20 cellular contexts compared by ENCODE assay signal in genomic region chr5:127799293-127799905, GRCh38.
A peak's percentile ranks its signal among the peaks of the same experiment; 100 is the strongest.
DNase-seq lines count a peak whose midpoint lies in the region; ATAC-seq and TF ChIP-seq lines count a peak whose summit lies in the region.
"Had no signal": no experiment of that assay in that cellular context is flagged by ENCODE, and none has a peak within 500 bp of the region (broad histone marks: within the 10 kb centered on the region; RNA-seq: fewer than 3 reads in every experiment).

No MANE protein-coding gene starts in this region.

- TF ChIP-seq CTCF in A673 (conservative IDR thresholded peaks at IDR 0.05; ENCODE audit: low read depth, low read length) = no peak

- no peaks in the 10 kb centered on the region for H3K9me3 ChIP-seq in A673 (ENCODE audit: low read depth, low read length, poor library complexity, severe bottlenecking)
- H3K9me3 ChIP-seq: BLaER1 had no signal

- H3K27me3 ChIP-seq in A673 (replicated peaks; ENCODE audit: insufficient read depth, low read depth, low read length, poor library complexity) = peaks cover 31% of the 10 kb centered on the region
- H3K27me3 ChIP-seq: BLaER1 had no signal

- POLR2A ChIA-PET in A673 (lab: Charles Lee; ENCODE audit: low non-redundant PET) = no interaction called here

- no peak for ATAC-seq in GM21423 (IDR thresholded peaks at IDR 0.05; ENCODE audit: unreplicated experiment)
- no peak for ATAC-seq in GM18868 (IDR thresholded peaks at IDR 0.05; ENCODE audit: unreplicated experiment)
- ATAC-seq: CD8-positive, alpha-beta T cell; HepG2 had no signal

- H3K4me1 ChIP-seq in A673 (ENCODE audit: insufficient read depth, low read length, poor library complexity, severe bottlenecking) = no peaks in the 10 kb centered on the region
- H3K4me1 ChIP-seq: BLaER1 had no signal

- no peak overlapping the region for H3K27ac ChIP-seq in A673 (ENCODE audit: low read depth, low read length, poor library complexity, severe bottlenecking)
- H3K27ac ChIP-seq: BLaER1 had no signal

- CTCF ChIA-PET in A673 (lab: Charles Lee) = no interaction called here

- intact Hi-C loops in A673 (cut with micrococcal nuclease; ENCODE audit: unreplicated experiment) = no loop called here

- no TSS peak for BruUV-seq in A673 (replicated peaks; lab: Mats Ljungman, UMichigan)

- peak; percentile 18 for DNase-seq in NCI-H2171 treated with DMSO at 0.1 percent for 48 hours (lab: John Stamatoyannopoulos, UW)
- no peak for DNase-seq in NCI-H2171 (lab: John Stamatoyannopoulos, UW)
- DNase-seq in fibroblast of gingiva (ENCODE audit: low read depth) = peak; percentile 14
- peak; percentile 19 for DNase-seq in myocyte (ENCODE audit: low read depth)
- no peak for DNase-seq in activated naive CD4-positive, alpha-beta T cell (lab: John Stamatoyannopoulos, UW)
- DNase-seq in A673 (ENCODE audit: low spot score) = no peak
- DNase-seq: 8988T; CD8-positive, alpha-beta T cell; DMS79; KG1; NCI-H1105; NCI-H1694; NCI-H2107; NCI-H446; NCI-H69; SIG-M5 had no signal

- no peak overlapping the region for H3K4me3 ChIP-seq in A673 (ENCODE audit: low read depth, low read length, poor library complexity, severe bottlenecking)
- H3K4me3 ChIP-seq: BLaER1 had no signal

- no peaks in the 10 kb centered on the region for H3K36me3 ChIP-seq in A673 (ENCODE audit: insufficient read depth, low read length, poor library complexity, severe bottlenecking)
- H3K36me3 ChIP-seq: BLaER1 had no signal

Comparison
In these comparisons a context has a peak if more than half of its experiments do, and no peak if none do; other contexts are left out.
1. DNase-seq: peak in NCI-H2171 treated with DMSO at 0.1 percent for 48 hours (single experiment), fibroblast of gingiva (single experiment) and myocyte (single experiment); none in NCI-H2171 (single experiment), activated naive CD4-positive, alpha-beta T cell (0 of 4) and A673 (single experiment).